1 cellular context compared by ENCODE assay signal in genomic region chr1:228082975-228083870, GRCh38.
TF ChIP-seq lines count a peak whose summit lies in the region.

No MANE protein-coding gene starts in this region.

TF ChIP-seq in HepG2, 621 proteins besides CTCF, POLR2A, EP300 and RAD21 (continued from another document and continues in another):
- TF ChIP-seq TFDP1 (CRISPR knock-in tag; IDR thresholded peaks at IDR 0.05; ENCODE audit: borderline replicate concordance) (no peak), ZNF598 (CRISPR knock-in tag; IDR thresholded peaks at IDR 0.05; ENCODE audit: borderline replicate concordance) (no peak; the same call in 1 of the 2 replicates), MEIS2 (CRISPR knock-in tag; IDR thresholded peaks at IDR 0.05) (no peak; the same call in none of the 2 replicates), SAP130 (CRISPR knock-in tag; IDR thresholded peaks at IDR 0.05; ENCODE audit: low read depth) (0 out of 2 replicates have a peak, but pooled peaks have one; percentile 24), ZNF672 (CRISPR knock-in tag; IDR thresholded peaks at IDR 0.05) (no peak), ZNF746 (CRISPR knock-in tag; IDR thresholded peaks at IDR 0.05) (no peak), ZNF740 (CRISPR knock-in tag; IDR thresholded peaks at IDR 0.05) (no peak), MLLT10 (CRISPR knock-in tag; IDR thresholded peaks at IDR 0.05) (no peak), NFATC3 (CRISPR knock-in tag; IDR thresholded peaks at IDR 0.05) (no peak), REST (IDR thresholded peaks at IDR 0.05; ENCODE audit: borderline replicate concordance in 1 of 2, low read depth in 1 of 2, low read length in 2 of 2) (no peak), HCFC1 (IDR thresholded peaks at IDR 0.05; ENCODE audit: low read depth, low read length) (no peak), ZBTB1 (CRISPR knock-in tag; IDR thresholded peaks at IDR 0.05; ENCODE audit: borderline replicate concordance) (no peak), NFIC (IDR thresholded peaks at IDR 0.05; ENCODE audit: low read length) (no peak), XBP1 (CRISPR knock-in tag; IDR thresholded peaks at IDR 0.05) (no peak), REXO4 (CRISPR knock-in tag; IDR thresholded peaks at IDR 0.05; ENCODE audit: borderline replicate concordance) (no peak), FOSL1 (CRISPR knock-in tag; IDR thresholded peaks at IDR 0.05; ENCODE audit: borderline replicate concordance) (no peak), MATR3 (CRISPR knock-in tag; IDR thresholded peaks at IDR 0.05) (no peak), SOX13 (IDR thresholded peaks at IDR 0.05) (no peak), SOX13 (CRISPR knock-in tag; conservative IDR thresholded peaks at IDR 0.05 in 1 of 2, IDR thresholded peaks at IDR 0.05 in 1 of 2) (no peak), ZNF232 (CRISPR knock-in tag; IDR thresholded peaks at IDR 0.05; ENCODE audit: borderline replicate concordance) (no peak), ZNF713 (CRISPR knock-in tag; IDR thresholded peaks at IDR 0.05) (no peak), UBTF (CRISPR knock-in tag; IDR thresholded peaks at IDR 0.05) (peak; percentile 80), HDAC1 (CRISPR knock-in tag; IDR thresholded peaks at IDR 0.05) (no peak; the same call in 1 of the 2 replicates), SNAI1 (CRISPR knock-in tag; IDR thresholded peaks at IDR 0.05; ENCODE audit: borderline replicate concordance) (0 out of 2 replicates have a peak, but pooled peaks have one; percentile 51), PAWR (CRISPR knock-in tag; IDR thresholded peaks at IDR 0.05; ENCODE audit: borderline replicate concordance) (no peak), ZNF530 (CRISPR knock-in tag; IDR thresholded peaks at IDR 0.05; ENCODE audit: low read depth) (no peak), THAP7 (CRISPR knock-in tag; IDR thresholded peaks at IDR 0.05) (peak; percentile 66; the same call in 1 of the 2 replicates), ZNF235 (CRISPR knock-in tag; IDR thresholded peaks at IDR 0.05; ENCODE audit: borderline replicate concordance) (no peak), TOPORS (CRISPR knock-in tag; IDR thresholded peaks at IDR 0.05) (no peak), MIER2 (CRISPR knock-in tag; IDR thresholded peaks at IDR 0.05) (no peak), ZIK1 (CRISPR knock-in tag; IDR thresholded peaks at IDR 0.05; ENCODE audit: borderline replicate concordance, low read depth) (no peak), ZNF354B (CRISPR knock-in tag; IDR thresholded peaks at IDR 0.05) (no peak), PHF21A (CRISPR knock-in tag; IDR thresholded peaks at IDR 0.05) (no peak; the same call in 1 of the 2 replicates), RFXANK (CRISPR knock-in tag; IDR thresholded peaks at IDR 0.05) (no peak), ZNF367 (CRISPR knock-in tag; IDR thresholded peaks at IDR 0.05; ENCODE audit: borderline replicate concordance) (no peak), ZNF501 (CRISPR knock-in tag; IDR thresholded peaks at IDR 0.05) (peak; percentile 39; the same call in 1 of the 2 replicates), ZNF781 (CRISPR knock-in tag; IDR thresholded peaks at IDR 0.05; ENCODE audit: borderline replicate concordance, not compliant biosample characterization) (no peak), ZNF709 (CRISPR knock-in tag; IDR thresholded peaks at IDR 0.05) (no peak), GABPA (IDR thresholded peaks at IDR 0.05; ENCODE audit: low read depth, low read length) (peak; percentile 35; the same call in 1 of the 2 replicates), GABPA (CRISPR knock-in tag; IDR thresholded peaks at IDR 0.05; ENCODE audit: low read depth) (no peak), ZBTB37 (CRISPR knock-in tag; IDR thresholded peaks at IDR 0.05) (no peak), YEATS2 (CRISPR knock-in tag; IDR thresholded peaks at IDR 0.05; ENCODE audit: borderline replicate concordance) (no peak), AGO1 (IDR thresholded peaks at IDR 0.05; ENCODE audit: low read depth, low read length, poor library complexity, severe bottlenecking) (no peak), ZNF562 (CRISPR knock-in tag; IDR thresholded peaks at IDR 0.05; ENCODE audit: borderline replicate concordance) (no peak), RARA (CRISPR knock-in tag; IDR thresholded peaks at IDR 0.05) (no peak), ZFP41 (CRISPR knock-in tag; IDR thresholded peaks at IDR 0.05; ENCODE audit: borderline replicate concordance) (no peak), ZNF335 (CRISPR knock-in tag; IDR thresholded peaks at IDR 0.05) (no peak), GFI1 (CRISPR knock-in tag; IDR thresholded peaks at IDR 0.05; ENCODE audit: borderline replicate concordance) (peak; percentile 51; the same call in 1 of the 2 replicates), NFAT5 (CRISPR knock-in tag; IDR thresholded peaks at IDR 0.05) (no peak), ZNF572 (CRISPR knock-in tag; IDR thresholded peaks at IDR 0.05) (no peak), SRSF1 (optimal IDR thresholded peaks at IDR 0.05; ENCODE audit: low read depth, low read length) (no peak), ZMYM4 (CRISPR knock-in tag; IDR thresholded peaks at IDR 0.05) (peak; percentile 6; the same call in 1 of the 2 replicates)
- TF ChIP-seq, protein P1, sequence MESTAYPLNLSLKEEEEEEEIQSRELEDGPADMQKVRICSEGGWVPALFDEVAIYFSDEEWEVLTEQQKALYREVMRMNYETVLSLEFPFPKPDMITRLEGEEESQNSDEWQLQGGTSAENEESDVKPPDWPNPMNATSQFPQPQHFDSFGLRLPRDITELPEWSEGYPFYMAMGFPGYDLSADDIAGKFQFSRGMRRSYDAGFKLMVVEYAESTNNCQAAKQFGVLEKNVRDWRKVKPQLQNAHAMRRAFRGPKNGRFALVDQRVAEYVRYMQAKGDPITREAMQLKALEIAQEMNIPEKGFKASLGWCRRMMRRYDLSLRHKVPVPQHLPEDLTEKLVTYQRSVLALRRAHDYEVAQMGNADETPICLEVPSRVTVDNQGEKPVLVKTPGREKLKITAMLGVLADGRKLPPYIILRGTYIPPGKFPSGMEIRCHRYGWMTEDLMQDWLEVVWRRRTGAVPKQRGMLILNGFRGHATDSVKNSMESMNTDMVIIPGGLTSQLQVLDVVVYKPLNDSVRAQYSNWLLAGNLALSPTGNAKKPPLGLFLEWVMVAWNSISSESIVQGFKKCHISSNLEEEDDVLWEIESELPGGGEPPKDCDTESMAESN (CRISPR knock-in tag; conservative IDR thresholded peaks at IDR 0.05) = no peak; the same call in 1 of the 2 replicates
- TF ChIP-seq, protein P2, sequence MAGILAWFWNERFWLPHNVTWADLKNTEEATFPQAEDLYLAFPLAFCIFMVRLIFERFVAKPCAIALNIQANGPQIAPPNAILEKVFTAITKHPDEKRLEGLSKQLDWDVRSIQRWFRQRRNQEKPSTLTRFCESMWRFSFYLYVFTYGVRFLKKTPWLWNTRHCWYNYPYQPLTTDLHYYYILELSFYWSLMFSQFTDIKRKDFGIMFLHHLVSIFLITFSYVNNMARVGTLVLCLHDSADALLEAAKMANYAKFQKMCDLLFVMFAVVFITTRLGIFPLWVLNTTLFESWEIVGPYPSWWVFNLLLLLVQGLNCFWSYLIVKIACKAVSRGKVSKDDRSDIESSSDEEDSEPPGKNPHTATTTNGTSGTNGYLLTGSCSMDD (CRISPR knock-in tag; IDR thresholded peaks at IDR 0.05) = no peak
